Comparison of ENCODE assay signal across 8 cellular contexts in the genomic region with DNA sequence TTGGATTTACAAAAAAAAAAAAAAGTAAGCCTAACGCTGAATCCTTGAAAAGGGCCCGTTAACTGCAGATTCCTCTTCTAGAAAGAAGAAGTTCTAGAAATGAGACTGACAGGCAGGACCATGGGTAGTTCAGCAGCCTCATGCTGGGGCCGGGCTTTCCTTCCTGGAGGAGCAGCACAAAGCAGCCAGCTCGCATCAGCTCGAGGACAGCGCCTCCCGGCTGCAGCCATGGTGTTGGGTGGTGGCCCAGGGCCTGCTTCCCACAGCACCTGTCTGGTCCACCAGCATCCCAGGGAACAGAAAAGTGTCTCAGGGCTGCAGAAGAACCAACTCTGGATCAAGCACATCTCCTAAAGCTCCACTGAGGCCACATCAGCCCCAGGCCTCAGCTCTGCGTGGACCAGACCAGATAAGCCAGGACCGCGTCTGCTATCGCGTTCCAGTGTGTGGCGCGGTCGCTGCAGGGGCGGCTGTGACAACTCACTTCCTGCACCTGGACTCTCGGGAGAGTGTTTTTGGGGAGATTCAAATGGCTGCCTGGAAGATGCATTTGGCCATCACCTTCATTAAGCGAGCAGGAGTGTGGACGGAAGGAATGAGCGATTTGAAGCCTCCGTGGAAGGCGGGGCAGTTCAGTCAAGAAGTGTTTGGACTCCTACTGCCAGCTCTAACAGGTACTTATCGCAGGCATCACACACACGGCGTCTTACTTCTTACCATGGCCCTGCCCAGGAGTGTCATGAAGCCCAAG. TPM values are rescaled to one million over a fixed set of nuclear protein-coding genes. Genes with fewer than 3 reads are reported as not detected.
A peak's percentile ranks its signal among the peaks of the same experiment; 100 is the strongest.
DNase-seq lines count a peak whose midpoint lies in the region; ATAC-seq and TF ChIP-seq lines count a peak whose summit lies in the region.

No MANE protein-coding gene starts in this region.

- peak; percentile 37 for TF ChIP-seq CTCF in left ventricle myocardium inferior (IDR thresholded peaks at IDR 0.05; ENCODE audit: borderline replicate concordance)

- H3K4me3 Mint-ChIP-seq in activated CD4-positive, alpha-beta T cell treated with anti-CD3 and anti-CD28 coated beads for 36 hours, result peak overlapping the region; percentile 77
- peak overlapping the region; percentile 77 for H3K4me3 Mint-ChIP-seq in activated CD8-positive, alpha-beta memory T cell treated with anti-CD3 and anti-CD28 coated beads, Interleukin-2, amount 10 ng/mL, durations not matched to agents 7 days and 5 days
- peak overlapping the region; percentile 4 to 45 for H3K4me3 Mint-ChIP-seq in stimulated activated naive B cell treated with anti-CD40 and anti-IgM and Interleukin-4, amounts not matched to agents 10 μg/mL and 1 μg/mL and 100 μg/mL, for 72 hours

- H3K27me3 Mint-ChIP-seq in activated CD4-positive, alpha-beta T cell treated with anti-CD3 and anti-CD28 coated beads for 36 hours, result no peaks in the 10 kb centered on the region
- no peaks in the 10 kb centered on the region for H3K27me3 Mint-ChIP-seq in activated CD8-positive, alpha-beta memory T cell treated with anti-CD3 and anti-CD28 coated beads, Interleukin-2, amount 10 ng/mL, durations not matched to agents 7 days and 5 days
- H3K27me3 Mint-ChIP-seq in stimulated activated naive B cell treated with anti-CD40 and anti-IgM and Interleukin-4, amounts not matched to agents 10 μg/mL and 1 μg/mL and 100 μg/mL, for 72 hours, result no peaks in the 10 kb centered on the region

- peak overlapping the region; percentile 100 for H3K27ac ChIP-seq in left ventricle myocardium inferior (replicated peaks)

- ATAC-seq in activated CD4-positive, alpha-beta T cell treated with anti-CD3 and anti-CD28 coated beads for 36 hours, result no peak
- no peak for ATAC-seq in activated CD8-positive, alpha-beta memory T cell treated with anti-CD3 and anti-CD28 coated beads, Interleukin-2, amount 10 ng/mL, durations not matched to agents 7 days and 5 days
- ATAC-seq in stimulated activated naive B cell treated with anti-CD40 and anti-IgM and Interleukin-4, amounts not matched to agents 10 μg/mL and 1 μg/mL and 100 μg/mL, for 72 hours (replicated peaks), result no peak
- no peak for ATAC-seq in HG03521 (IDR thresholded peaks at IDR 0.05; ENCODE audit: unreplicated experiment)
- no peak for ATAC-seq in HG03469 (IDR thresholded peaks at IDR 0.05; ENCODE audit: unreplicated experiment)
- ATAC-seq in GM21786 (IDR thresholded peaks at IDR 0.05; ENCODE audit: unreplicated experiment), result no peak

- peaks cover 85% of the 10 kb centered on the region for H3K36me3 Mint-ChIP-seq in activated CD4-positive, alpha-beta T cell treated with anti-CD3 and anti-CD28 coated beads for 36 hours (ENCODE audit: low read depth)
- H3K36me3 Mint-ChIP-seq in activated CD8-positive, alpha-beta memory T cell treated with anti-CD3 and anti-CD28 coated beads, Interleukin-2, amount 10 ng/mL, durations not matched to agents 7 days and 5 days, result peaks cover 77% of the 10 kb centered on the region
- H3K36me3 Mint-ChIP-seq in stimulated activated naive B cell treated with anti-CD40 and anti-IgM and Interleukin-4, amounts not matched to agents 10 μg/mL and 1 μg/mL and 100 μg/mL, for 72 hours, result peaks cover 74 to 82% of the 10 kb centered on the region in 2 donors

- H3K9me3 ChIP-seq in left ventricle myocardium inferior (replicated peaks), result no peaks in the 10 kb centered on the region

- peaks cover 45% of the 10 kb centered on the region for H3K36me3 ChIP-seq in left ventricle myocardium inferior

- peak overlapping the region; percentile 99 for H3K27ac Mint-ChIP-seq in activated CD4-positive, alpha-beta T cell treated with anti-CD3 and anti-CD28 coated beads for 36 hours
- H3K27ac Mint-ChIP-seq in activated CD8-positive, alpha-beta memory T cell treated with anti-CD3 and anti-CD28 coated beads, Interleukin-2, amount 10 ng/mL, durations not matched to agents 7 days and 5 days, result peak overlapping the region; percentile 99
- H3K27ac Mint-ChIP-seq in stimulated activated naive B cell treated with anti-CD40 and anti-IgM and Interleukin-4, amounts not matched to agents 10 μg/mL and 1 μg/mL and 100 μg/mL, for 72 hours, result peak overlapping the region; percentile 97

- peaks cover 100% of the 10 kb centered on the region for H3K4me1 ChIP-seq in left ventricle myocardium inferior

- CTCF ChIA-PET in activated CD4-positive, alpha-beta T cell treated with anti-CD3 and anti-CD28 coated beads for 36 hours (lab: Charles Lee), result interaction anchor here (0.6 to 4.0 kb wide), 13 partner anchors 9 to 1018 kb away, joined by 3 to 18 read pairs (median 4); no protein-coding TSS in a partner anchor
- CTCF ChIA-PET in activated CD8-positive, alpha-beta memory T cell treated with anti-CD3 and anti-CD28 coated beads, Interleukin-2, amount 10 ng/mL, durations not matched to agents 7 days and 5 days (lab: Charles Lee), result interaction anchor here (1.0 to 6.1 kb wide), 20 partner anchors 10 to 153 kb away, joined by 3 to 45 read pairs (median 6); partner anchors contain the start of gene TXN2

- peaks cover 97% of the 10 kb centered on the region for H3K4me1 Mint-ChIP-seq in activated CD4-positive, alpha-beta T cell treated with anti-CD3 and anti-CD28 coated beads for 36 hours
- peaks cover 96% of the 10 kb centered on the region for H3K4me1 Mint-ChIP-seq in activated CD8-positive, alpha-beta memory T cell treated with anti-CD3 and anti-CD28 coated beads, Interleukin-2, amount 10 ng/mL, durations not matched to agents 7 days and 5 days
- H3K4me1 Mint-ChIP-seq in stimulated activated naive B cell treated with anti-CD40 and anti-IgM and Interleukin-4, amounts not matched to agents 10 μg/mL and 1 μg/mL and 100 μg/mL, for 72 hours, result peaks cover 80 to 100% of the 10 kb centered on the region in 2 donors

- POLR2A ChIA-PET in activated CD4-positive, alpha-beta T cell treated with anti-CD3 and anti-CD28 coated beads for 36 hours (lab: Charles Lee), result interaction anchor here (1.9 to 4.6 kb wide), 2 partner anchors 41 to 44 kb away, joined by 5 to 44 read pairs; no protein-coding TSS in a partner anchor

- H3K9me3 Mint-ChIP-seq in activated CD4-positive, alpha-beta T cell treated with anti-CD3 and anti-CD28 coated beads for 36 hours (ENCODE audit: low read depth), result no peaks in the 10 kb centered on the region
- H3K9me3 Mint-ChIP-seq in activated CD8-positive, alpha-beta memory T cell treated with anti-CD3 and anti-CD28 coated beads, Interleukin-2, amount 10 ng/mL, durations not matched to agents 7 days and 5 days (ENCODE audit: low read depth), result no peaks in the 10 kb centered on the region
- no peaks in the 10 kb centered on the region for H3K9me3 Mint-ChIP-seq in stimulated activated naive B cell treated with anti-CD40 and anti-IgM and Interleukin-4, amounts not matched to agents 10 μg/mL and 1 μg/mL and 100 μg/mL, for 72 hours

- H3K4me3 ChIP-seq in left ventricle myocardium inferior, result peak overlapping the region; percentile 14

- DNase-seq in activated CD4-positive, alpha-beta T cell treated with anti-CD3 and anti-CD28 coated beads for 36 hours, result peak; percentile 71
- DNase-seq in activated CD4-positive, alpha-beta T cell treated with anti-CD3 and anti-CD28 coated beads, Interleukin-2, amount 50 U/mL, for 1 hour, result no peak
- DNase-seq in activated CD8-positive, alpha-beta memory T cell treated with anti-CD3 and anti-CD28 coated beads, Interleukin-2, amount 10 ng/mL, durations not matched to agents 7 days and 5 days, result peak; percentile 71
- peak; percentile 61 for DNase-seq in left ventricle myocardium inferior
- DNase-seq in stimulated activated naive B cell treated with anti-CD40 and anti-IgM and Interleukin-4, amounts not matched to agents 10 μg/mL and 1 μg/mL and 100 μg/mL, for 72 hours, result no peak

- no peaks in the 10 kb centered on the region for H3K27me3 ChIP-seq in left ventricle myocardium inferior (ENCODE audit: low read depth)

- intact Hi-C loops in activated CD4-positive, alpha-beta T cell treated with anti-CD3 and anti-CD28 coated beads for 36 hours (cut with DNase I, micrococcal nuclease), result no loop called here
- intact Hi-C loops in left ventricle myocardium inferior (cut with micrococcal nuclease), result loop anchor here (10.0 kb wide), 1 partner anchor 51 kb away; the partner anchor contains the start of gene MYH9

RNA-seq across cellular contexts. Expression of gene MYH9, which starts 53.5 kb away (rescaled TPM):
- 100 to 1,000 TPM; 720 to 773 TPM for total RNA-seq in activated CD4-positive, alpha-beta T cell treated with anti-CD3 and anti-CD28 coated beads for 36 hours
- 100 to 1,000 TPM; 695 to 913 TPM for total RNA-seq in activated CD8-positive, alpha-beta memory T cell treated with anti-CD3 and anti-CD28 coated beads, Interleukin-2, amount 10 ng/mL, durations not matched to agents 7 days and 5 days
- 150 TPM for total RNA-seq in left ventricle myocardium inferior

Comparison
In these comparisons a context has a peak if more than half of its experiments do, and no peak if none do; other contexts are left out.
1. DNase-seq: peak in activated CD4-positive, alpha-beta T cell treated with anti-CD3 and anti-CD28 coated beads for 36 hours (single experiment), activated CD8-positive, alpha-beta memory T cell treated with anti-CD3 and anti-CD28 coated beads, Interleukin-2, amount 10 ng/mL, durations not matched to agents 7 days and 5 days (single experiment) and left ventricle myocardium inferior (single experiment); none in activated CD4-positive, alpha-beta T cell treated with anti-CD3 and anti-CD28 coated beads, Interleukin-2, amount 50 U/mL, for 1 hour (single experiment) and stimulated activated naive B cell treated with anti-CD40 and anti-IgM and Interleukin-4, amounts not matched to agents 10 μg/mL and 1 μg/mL and 100 μg/mL, for 72 hours (single experiment).
2. H3K4me3 Mint-ChIP-seq: peak in every context shown above with its lines; median percentile 77 in activated CD4-positive, alpha-beta T cell treated with anti-CD3 and anti-CD28 coated beads for 36 hours; 77 in activated CD8-positive, alpha-beta memory T cell treated with anti-CD3 and anti-CD28 coated beads, Interleukin-2, amount 10 ng/mL, durations not matched to agents 7 days and 5 days; 24 in stimulated activated naive B cell treated with anti-CD40 and anti-IgM and Interleukin-4, amounts not matched to agents 10 μg/mL and 1 μg/mL and 100 μg/mL, for 72 hours.
3. Peak in every context shown above with its lines, with median percentiles within 50 percentile points of each other: H3K27ac Mint-ChIP-seq.